Comparison of ENCODE assay signal across 10 cellular contexts in genomic region chr1:118987431-118988185, GRCh38. TPM values are rescaled to one million over a fixed set of nuclear protein-coding genes. Genes with fewer than 3 reads are reported as not detected.
DNase-seq lines count a peak whose midpoint lies in the region; ATAC-seq, FAIRE-seq and TF ChIP-seq lines count a peak whose summit lies in the region.
"Had no signal": no experiment of that assay in that cellular context is flagged by ENCODE, and none has a peak within 500 bp of the region (broad histone marks: within the 10 kb centered on the region; RNA-seq: fewer than 3 reads in every experiment).

No MANE protein-coding gene starts in this region.

- H3K36me3 Mint-ChIP-seq in activated CD4-positive, alpha-beta T cell treated with anti-CD3 and anti-CD28 coated beads for 36 hours (ENCODE audit: low read depth) = peaks cover 5% of the 10 kb centered on the region

- H3K4me1 ChIP-seq in stomach smooth muscle (ENCODE audit: control insufficient read depth, insufficient read depth, low read length) = peaks cover 21% of the 10 kb centered on the region

- peaks cover 89% of the 10 kb centered on the region for H3K27me3 Mint-ChIP-seq in activated CD4-positive, alpha-beta T cell treated with anti-CD3 and anti-CD28 coated beads for 36 hours

- H3K27me3 ChIP-seq in WERI-Rb-1 (ENCODE audit: insufficient read depth, low read depth, severe bottlenecking) (peaks cover 4% of the 10 kb centered on the region), stomach smooth muscle (ENCODE audit: control insufficient read depth in 1 of 2, insufficient read depth in 2 of 2, low read length in 2 of 2) (peaks cover 93 to 98% of the 10 kb centered on the region in 2 donors)

- POLR2A ChIA-PET in activated CD4-positive, alpha-beta T cell treated with anti-CD3 and anti-CD28 coated beads for 36 hours (lab: Charles Lee) = no interaction called here

- H3K4me3 Mint-ChIP-seq in activated CD4-positive, alpha-beta T cell treated with anti-CD3 and anti-CD28 coated beads for 36 hours = peak overlapping the region; percentile 24

- H3K27ac ChIP-seq in WERI-Rb-1 = no peak overlapping the region
- H3K27ac ChIP-seq in stomach smooth muscle (ENCODE audit: low read length) = no peak overlapping the region

- intact Hi-C loops in activated CD4-positive, alpha-beta T cell treated with anti-CD3 and anti-CD28 coated beads for 36 hours (cut with DNase I, micrococcal nuclease) = loop anchor here in 1 of 2 experiments (2.0 kb wide), 1 partner anchor 17 kb away; no protein-coding TSS in a partner anchor

- H3K9me3 ChIP-seq in WERI-Rb-1 (ENCODE audit: severe bottlenecking) = no peaks in the 10 kb centered on the region
- H3K9me3 ChIP-seq in stomach smooth muscle (ENCODE audit: control insufficient read depth in 2 of 2, low read length in 2 of 2) = peaks cover 8 to 9% of the 10 kb centered on the region in 2 donors

- no peak overlapping the region for H3K27ac Mint-ChIP-seq in activated CD4-positive, alpha-beta T cell treated with anti-CD3 and anti-CD28 coated beads for 36 hours

- no peak for FAIRE-seq in D721Med (lab: Jason Lieb, UNC)

- TF ChIP-seq CTCF in WERI-Rb-1 (IDR thresholded peaks at IDR 0.05; ENCODE audit: low read depth, low read length) (no peak), D721Med (IDR thresholded peaks at IDR 0.05; ENCODE audit: insufficient read depth, missing control alignments) (no peak)

- peaks cover 5% of the 10 kb centered on the region for H3K9me3 Mint-ChIP-seq in activated CD4-positive, alpha-beta T cell treated with anti-CD3 and anti-CD28 coated beads for 36 hours (ENCODE audit: low read depth)

- peak overlapping the region; percentile 40 for H3K4me3 ChIP-seq in WERI-Rb-1 (ENCODE audit: low read depth, low read length)
- H3K4me3 ChIP-seq in iPS-11a (ENCODE audit: low read depth, low read length) = peak overlapping the region; percentile 20
- peak overlapping the region; percentile 51 to 72 for H3K4me3 ChIP-seq in stomach smooth muscle (ENCODE audit: low read length in 2 of 2)

- ATAC-seq in activated CD4-positive, alpha-beta T cell treated with anti-CD3 and anti-CD28 coated beads for 36 hours = peak; percentile 16
- ATAC-seq in HG03196 (IDR thresholded peaks at IDR 0.05; ENCODE audit: unreplicated experiment) (no peak), HG03442 (IDR thresholded peaks at IDR 0.05; ENCODE audit: unreplicated experiment) (no peak)

- no peaks in the 10 kb centered on the region for H3K36me3 ChIP-seq in WERI-Rb-1
- H3K36me3 ChIP-seq in stomach smooth muscle (ENCODE audit: control insufficient read depth in 2 of 2, insufficient read depth in 2 of 2, low read length in 2 of 2) = no peaks in the 10 kb centered on the region

- H3K9ac ChIP-seq in stomach smooth muscle (ENCODE audit: low read length in 2 of 2) = no peak overlapping the region

- H3K4me1 Mint-ChIP-seq in activated CD4-positive, alpha-beta T cell treated with anti-CD3 and anti-CD28 coated beads for 36 hours = peaks cover 26% of the 10 kb centered on the region

- no peak for DNase-seq in activated CD4-positive, alpha-beta T cell treated with anti-CD3 and anti-CD28 coated beads for 36 hours
- DNase-seq in activated CD4-positive, alpha-beta T cell treated with anti-CD3 and anti-CD28 coated beads for 4 hours = no peak
- DNase-seq in WERI-Rb-1 (peak; percentile 51), D721Med (ENCODE audit: insufficient read length, low spot score) (no peak)
- DNase-seq: DND-41 had no signal

- CTCF ChIA-PET in activated CD4-positive, alpha-beta T cell treated with anti-CD3 and anti-CD28 coated beads for 36 hours (lab: Charles Lee) = no interaction called here

RNA-seq across cellular contexts. Expression of gene TBX15, which starts 0.5 kb away (rescaled TPM):
- total RNA-seq in activated CD4-positive, alpha-beta T cell treated with anti-CD3 and anti-CD28 coated beads for 36 hours = not detected
- total RNA-seq: T-helper 2 cell treated with Interferon-gamma antibody and Interleukin-4, amounts not matched to agents 100 ng/mL and 5 ng/mL, for 36 hours had no signal
